In the genomic region with DNA sequence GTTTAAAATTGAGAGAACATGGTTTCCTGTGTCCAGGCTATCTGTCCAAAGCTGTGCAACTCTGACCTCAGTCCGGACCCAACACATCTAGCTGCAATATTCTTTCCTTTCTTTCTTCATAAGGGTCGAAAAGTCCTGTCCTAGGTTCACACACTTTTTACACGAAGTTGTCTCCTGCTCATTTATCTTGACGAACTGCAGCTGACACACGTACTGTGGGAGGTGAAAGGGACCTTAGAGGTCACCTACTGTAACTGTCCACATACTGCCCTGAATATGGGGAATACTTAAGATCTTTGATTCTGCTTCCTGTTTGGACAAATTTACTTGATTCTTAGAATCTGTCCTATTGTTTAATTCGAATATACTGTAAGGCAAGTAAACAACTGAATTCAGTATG, we compare ENCODE assay signal across 18 cellular contexts.
DNase-seq lines count a peak whose midpoint lies in the region; ATAC-seq, FAIRE-seq and TF ChIP-seq lines count a peak whose summit lies in the region.
"Had no signal": no experiment of that assay in that cellular context is flagged by ENCODE, and none has a peak within 500 bp of the region (broad histone marks: within the 10 kb centered on the region; RNA-seq: fewer than 3 reads in every experiment).

No MANE protein-coding gene starts in this region.

- H3K9me3 ChIP-seq in right atrium auricular region: no peaks in the 10 kb centered on the region

- POLR2A ChIA-PET in activated CD8-positive, alpha-beta T cell treated with anti-CD3 and anti-CD28 coated beads for 36 hours (lab: Charles Lee): no interaction called here

- peaks cover 96% of the 10 kb centered on the region for H3K36me3 ChIP-seq in right atrium auricular region

- H3K27me3 Mint-ChIP-seq in activated CD8-positive, alpha-beta T cell treated with anti-CD3 and anti-CD28 coated beads for 36 hours: no peaks in the 10 kb centered on the region
- no peaks in the 10 kb centered on the region for H3K27me3 Mint-ChIP-seq in stimulated activated naive B cell treated with anti-CD40 and anti-IgM and Interleukin-4, amounts not matched to agents 10 μg/mL and 1 μg/mL and 100 μg/mL, for 72 hours
- H3K27me3 Mint-ChIP-seq: activated naive CD4-positive, alpha-beta T cell treated with anti-CD3 and anti-CD28 coated beads, Interleukin-2, amount 10 ng/mL, durations not matched to agents 7 days and 5 days; effector memory CD8-positive, alpha-beta T cell had no signal

- FAIRE-seq in RCC 7860 (lab: Jason Lieb, UNC): no peak
- FAIRE-seq: astrocyte had no signal

- intact Hi-C loops in Right ventricle myocardium superior (cut with DNase I): no loop called here
- intact Hi-C loops in activated CD8-positive, alpha-beta T cell treated with anti-CD3 and anti-CD28 coated beads for 36 hours (cut with micrococcal nuclease): no loop called here

- DNase-seq in Right ventricle myocardium superior: no peak
- no peak for DNase-seq in right atrium auricular region (ENCODE audit: low spot score)
- DNase-seq in activated CD8-positive, alpha-beta T cell treated with anti-CD3 and anti-CD28 coated beads for 36 hours: no peak
- peak; percentile 21 for DNase-seq in left kidney (ENCODE audit: low read depth, low spot score)
- no peak for DNase-seq in stimulated activated naive B cell treated with anti-CD40 and anti-IgM and Interleukin-4, amounts not matched to agents 10 μg/mL and 1 μg/mL and 100 μg/mL, for 72 hours
- DNase-seq in RCC 7860 (ENCODE audit: low spot score): no peak
- DNase-seq: activated CD4-positive, alpha-beta T cell treated with anti-CD3 and anti-CD28 coated beads, Interleukin-2, amount 50 U/mL, for 4 hours; activated naive CD4-positive, alpha-beta T cell treated with anti-CD3 and anti-CD28 coated beads, Interleukin-2, amount 10 ng/mL, durations not matched to agents 7 days and 5 days; activated T-cell treated with anti-CD3 and anti-CD28 coated beads, Interleukin-2, amount 50 U/mL, for 1 hour; effector memory CD8-positive, alpha-beta T cell; islet precursor cell; NCI-H1092 treated with DMSO at 0.1 percent for 48 hours; PC-9 had no signal

- no peak overlapping the region for H3K4me3 ChIP-seq in right atrium auricular region
- H3K4me3 ChIP-seq: lung, PC-9 had no signal

- CTCF ChIA-PET in activated CD8-positive, alpha-beta T cell treated with anti-CD3 and anti-CD28 coated beads for 36 hours (lab: Charles Lee): interaction anchor here (1.4 to 1.5 kb wide), 2 partner anchors 15 to 59 kb away, joined by 4 read pairs; no protein-coding TSS in a partner anchor

- H3K27ac Mint-ChIP-seq in activated CD8-positive, alpha-beta T cell treated with anti-CD3 and anti-CD28 coated beads for 36 hours: peak overlapping the region; percentile 40
- peak overlapping the region; percentile 37 for H3K27ac Mint-ChIP-seq in stimulated activated naive B cell treated with anti-CD40 and anti-IgM and Interleukin-4, amounts not matched to agents 10 μg/mL and 1 μg/mL and 100 μg/mL, for 72 hours
- H3K27ac Mint-ChIP-seq: activated naive CD4-positive, alpha-beta T cell treated with anti-CD3 and anti-CD28 coated beads, Interleukin-2, amount 10 ng/mL, durations not matched to agents 7 days and 5 days had no signal

- H3K4me3 Mint-ChIP-seq in activated CD8-positive, alpha-beta T cell treated with anti-CD3 and anti-CD28 coated beads for 36 hours: no peak overlapping the region
- H3K4me3 Mint-ChIP-seq in stimulated activated naive B cell treated with anti-CD40 and anti-IgM and Interleukin-4, amounts not matched to agents 10 μg/mL and 1 μg/mL and 100 μg/mL, for 72 hours: no peak overlapping the region
- H3K4me3 Mint-ChIP-seq: activated naive CD4-positive, alpha-beta T cell treated with anti-CD3 and anti-CD28 coated beads, Interleukin-2, amount 10 ng/mL, durations not matched to agents 7 days and 5 days; effector memory CD8-positive, alpha-beta T cell had no signal

- no peaks in the 10 kb centered on the region for H3K9me3 Mint-ChIP-seq in activated CD8-positive, alpha-beta T cell treated with anti-CD3 and anti-CD28 coated beads for 36 hours
- no peaks in the 10 kb centered on the region for H3K9me3 Mint-ChIP-seq in stimulated activated naive B cell treated with anti-CD40 and anti-IgM and Interleukin-4, amounts not matched to agents 10 μg/mL and 1 μg/mL and 100 μg/mL, for 72 hours
- H3K9me3 Mint-ChIP-seq: activated naive CD4-positive, alpha-beta T cell treated with anti-CD3 and anti-CD28 coated beads, Interleukin-2, amount 10 ng/mL, durations not matched to agents 7 days and 5 days; effector memory CD8-positive, alpha-beta T cell had no signal

- no peaks in the 10 kb centered on the region for H3K27me3 ChIP-seq in right atrium auricular region

- ATAC-seq in Right ventricle myocardium superior (ENCODE audit: poor library complexity) (peak; percentile 46), HG02852 (IDR thresholded peaks at IDR 0.05; ENCODE audit: unreplicated experiment) (no peak)
- no peak for ATAC-seq in activated CD8-positive, alpha-beta T cell treated with anti-CD3 and anti-CD28 coated beads for 36 hours
- no peak for ATAC-seq in stimulated activated naive B cell treated with anti-CD40 and anti-IgM and Interleukin-4, amounts not matched to agents 10 μg/mL and 1 μg/mL and 100 μg/mL, for 72 hours (replicated peaks)
- ATAC-seq: effector memory CD8-positive, alpha-beta T cell had no signal

- peak overlapping the region in 1 of 2 donors; percentile 6 for H3K27ac ChIP-seq in right atrium auricular region
- H3K27ac ChIP-seq: C4-2B, PC-9, VCaP had no signal

- H3K4me1 ChIP-seq in right atrium auricular region: peaks cover 0 to 32% of the 10 kb centered on the region in 2 donors

- no peak for TF ChIP-seq CTCF in right atrium auricular region (IDR thresholded peaks at IDR 0.05)
- TF ChIP-seq CTCF in activated CD8-positive, alpha-beta T cell treated with anti-CD3 and anti-CD28 coated beads for 36 hours (IDR thresholded peaks at IDR 0.05): no peak

- peaks cover 10% of the 10 kb centered on the region for H3K4me1 Mint-ChIP-seq in activated CD8-positive, alpha-beta T cell treated with anti-CD3 and anti-CD28 coated beads for 36 hours (ENCODE audit: low read depth)
- peaks cover 7 to 28% of the 10 kb centered on the region in 2 donors for H3K4me1 Mint-ChIP-seq in stimulated activated naive B cell treated with anti-CD40 and anti-IgM and Interleukin-4, amounts not matched to agents 10 μg/mL and 1 μg/mL and 100 μg/mL, for 72 hours

- H3K36me3 Mint-ChIP-seq in activated CD8-positive, alpha-beta T cell treated with anti-CD3 and anti-CD28 coated beads for 36 hours (ENCODE audit: low read depth): peaks cover 81% of the 10 kb centered on the region
- H3K36me3 Mint-ChIP-seq in stimulated activated naive B cell treated with anti-CD40 and anti-IgM and Interleukin-4, amounts not matched to agents 10 μg/mL and 1 μg/mL and 100 μg/mL, for 72 hours: peaks cover 43 to 73% of the 10 kb centered on the region in 2 donors
